33 cellular contexts compared by ENCODE assay signal in genomic region chr3:9064251-9064650, GRCh38.
"Had no signal": no experiment of that assay in that cellular context is flagged by ENCODE, and none has a peak within 500 bp of the region (broad histone marks: within the 10 kb centered on the region; RNA-seq: fewer than 3 reads in every experiment).

No MANE protein-coding gene starts in this region.

- DNase-seq: activated CD4-positive, alpha-beta T cell treated with anti-CD3 and anti-CD28 coated beads, Interleukin-2, amount 10 ng/mL, durations not matched to agents 24 days and 14 days; activated CD4-positive, alpha-beta T cell treated with anti-CD3 and anti-CD28 coated beads, Interleukin-2, amount 50 U/mL, for 4 hours; activated CD8-positive, alpha-beta T cell treated with anti-CD3 and anti-CD28 coated beads for 36 hours; activated gamma-delta T cell; activated naive CD4-positive, alpha-beta T cell treated with Interleukin-2 at 50 U/mL for 16 hours; activated naive CD8-positive, alpha-beta T cell treated with anti-CD3 and anti-CD28 coated beads, Interleukin-2, amount 10 ng/mL, durations not matched to agents 7 days and 5 days; activated T-cell treated with anti-CD3 and anti-CD28 coated beads, Interleukin-2, amount 50 U/mL, for 24 hours; amygdala; body of pancreas; central memory CD4-positive, alpha-beta T cell; MM.1S; MV-4-11; NCI-H1092; NCI-H146; NCI-H187; NCI-H2081; NCI-H2227 treated with DMSO at 0.1 percent for 48 hours; NCI-H446; NCI-H510A treated with DMSO at 0.1 percent for 48 hours; NCI-H526 treated with DMSO at 0.1 percent for 48 hours; NCI-H774; PC-9; SIG-M5; T-helper 1 cell; T1000; WERI-Rb-1 had no signal

- H3K27ac Mint-ChIP-seq: activated CD4-positive, alpha-beta T cell treated with anti-CD3 and anti-CD28 coated beads, Interleukin-2, amount 10 ng/mL, durations not matched to agents 24 days and 14 days; activated CD8-positive, alpha-beta T cell treated with anti-CD3 and anti-CD28 coated beads for 36 hours; activated naive CD4-positive, alpha-beta T cell treated with anti-CD3 and anti-CD28 coated beads, Interleukin-2, amount 50 U/mL, for 24 hours; activated naive CD8-positive, alpha-beta T cell treated with anti-CD3 and anti-CD28 coated beads, Interleukin-2, amount 10 ng/mL, durations not matched to agents 7 days and 5 days; activated T-cell treated with anti-CD3 and anti-CD28 coated beads, Interleukin-2, amount 50 U/mL, for 24 hours; activated T-helper 2 cell treated with anti-CD3 and anti-CD28 coated beads, Interferon-gamma antibody, Interleukin-2, Interleukin-4, amounts not matched to agents 10 μg/mL and 5 μg/mL and 100 μg/mL, durations not matched to agents 14 hours and 24 hours and 36 hours had no signal

- H3K4me3 ChIP-seq: ascending aorta, body of pancreas, PC-9 had no signal

- H3K9ac ChIP-seq: KMS-11 had no signal

- H3K4me3 Mint-ChIP-seq: activated CD4-positive, alpha-beta T cell treated with anti-CD3 and anti-CD28 coated beads, Interleukin-2, amount 10 ng/mL, durations not matched to agents 24 days and 14 days; activated CD8-positive, alpha-beta T cell treated with anti-CD3 and anti-CD28 coated beads for 36 hours; activated naive CD4-positive, alpha-beta T cell treated with anti-CD3 and anti-CD28 coated beads, Interleukin-2, amount 50 U/mL, for 24 hours; activated naive CD8-positive, alpha-beta T cell treated with anti-CD3 and anti-CD28 coated beads, Interleukin-2, amount 10 ng/mL, durations not matched to agents 7 days and 5 days; activated T-cell treated with anti-CD3 and anti-CD28 coated beads, Interleukin-2, amount 50 U/mL, for 24 hours had no signal

- H3K36me3 ChIP-seq: ascending aorta had no signal

- H3K4me1 Mint-ChIP-seq: activated CD4-positive, alpha-beta T cell treated with anti-CD3 and anti-CD28 coated beads, Interleukin-2, amount 10 ng/mL, durations not matched to agents 24 days and 14 days; activated naive CD4-positive, alpha-beta T cell treated with anti-CD3 and anti-CD28 coated beads, Interleukin-2, amount 50 U/mL, for 24 hours; activated naive CD8-positive, alpha-beta T cell treated with anti-CD3 and anti-CD28 coated beads, Interleukin-2, amount 10 ng/mL, durations not matched to agents 7 days and 5 days had no signal

- H3K27ac ChIP-seq: ascending aorta, body of pancreas, KMS-11, PC-9, RWPE1, WERI-Rb-1 had no signal

- H3K36me3 Mint-ChIP-seq: activated naive CD8-positive, alpha-beta T cell treated with anti-CD3 and anti-CD28 coated beads, Interleukin-2, amount 10 ng/mL, durations not matched to agents 7 days and 5 days had no signal

- H3K9me3 ChIP-seq: ascending aorta, body of pancreas had no signal

- ATAC-seq: activated CD8-positive, alpha-beta T cell treated with anti-CD3 and anti-CD28 coated beads for 36 hours; body of pancreas; Right ventricle myocardium inferior; SK-N-SH treated with all-trans-retinoic acid at 6 μM for 48 hours had no signal

- H2AFZ ChIP-seq: PC-9 had no signal

- H3K4me2 ChIP-seq: KMS-11, PC-9 had no signal

- H3K27me3 Mint-ChIP-seq: activated CD8-positive, alpha-beta T cell treated with anti-CD3 and anti-CD28 coated beads for 36 hours; activated naive CD4-positive, alpha-beta T cell treated with anti-CD3 and anti-CD28 coated beads, Interleukin-2, amount 50 U/mL, for 24 hours; activated naive CD8-positive, alpha-beta T cell treated with anti-CD3 and anti-CD28 coated beads, Interleukin-2, amount 10 ng/mL, durations not matched to agents 7 days and 5 days; activated T-cell treated with anti-CD3 and anti-CD28 coated beads, Interleukin-2, amount 50 U/mL, for 24 hours had no signal

- H3K4me1 ChIP-seq: ascending aorta, body of pancreas had no signal

- H3K27me3 ChIP-seq: ascending aorta, body of pancreas had no signal
